ENCODE assay signal across 22 cellular contexts in the genomic region with DNA sequence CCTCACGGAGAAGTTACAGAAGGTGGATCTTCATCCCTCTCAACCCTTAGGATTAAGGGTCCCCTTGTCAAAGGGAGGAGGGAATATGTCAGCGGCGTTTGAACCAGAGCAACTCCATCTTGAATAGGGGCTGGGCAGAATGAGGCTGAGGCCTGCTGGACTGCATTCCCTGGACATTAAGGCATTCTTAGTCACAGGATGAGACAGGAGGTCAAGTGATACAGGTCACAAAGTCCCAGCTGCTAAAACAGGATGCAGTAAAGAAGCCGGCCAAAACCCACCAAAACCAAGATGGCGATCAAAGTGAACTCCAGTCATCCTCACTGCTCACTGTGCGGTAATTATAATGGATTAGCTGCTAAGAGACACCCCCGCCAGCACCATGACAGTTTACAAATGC. TPM values are rescaled to one million over a fixed set of nuclear protein-coding genes. Genes with fewer than 3 reads are reported as not detected.
"Had no signal": no experiment of that assay in that cellular context is flagged by ENCODE, and none has a peak within 500 bp of the region (broad histone marks: within the 10 kb centered on the region; RNA-seq: fewer than 3 reads in every experiment).

No MANE protein-coding gene starts in this region.

- H3K27ac ChIP-seq: cardiac muscle cell, colonic mucosa, gastroesophageal sphincter, hepatocyte, suprapubic skin, upper lobe of left lung, VCaP had no signal

- H3K36me3 Mint-ChIP-seq: natural killer cell treated with Interleukin-12 subunit alpha and Interleukin-12 subunit beta and Interleukin-15 and Interleukin-18, amount 100 ng/mL, for 72 hours; T-cell had no signal

- H3K4me3 Mint-ChIP-seq: activated CD8-positive, alpha-beta T cell treated with anti-CD3 and anti-CD28 coated beads for 36 hours; activated naive CD8-positive, alpha-beta T cell treated with anti-CD3 and anti-CD28 coated beads, Interleukin-2, amount 50 U/mL, for 24 hours; activated T-helper 1 cell treated with anti-CD3 and anti-CD28 coated beads, Interleukin-12 subunit alpha, Interleukin-12 subunit beta, Interleukin-2, Interleukin-4 antibody, amounts not matched to agents 30 ng/mL and 10 ng/mL and 1 ng/mL, durations not matched to agents 14 hours and 24 hours and 36 hours; natural killer cell treated with Interleukin-12 subunit alpha and Interleukin-12 subunit beta and Interleukin-15 and Interleukin-18, amount 100 ng/mL, for 72 hours; T-cell had no signal

- H3K4me1 ChIP-seq: colonic mucosa, gastroesophageal sphincter, suprapubic skin, upper lobe of left lung had no signal

- H3K4me1 Mint-ChIP-seq: activated naive CD8-positive, alpha-beta T cell treated with anti-CD3 and anti-CD28 coated beads, Interleukin-2, amount 50 U/mL, for 24 hours; T-cell had no signal

- H3K9me3 Mint-ChIP-seq: activated CD8-positive, alpha-beta T cell treated with anti-CD3 and anti-CD28 coated beads for 36 hours; activated naive CD8-positive, alpha-beta T cell treated with anti-CD3 and anti-CD28 coated beads, Interleukin-2, amount 50 U/mL, for 24 hours; activated T-helper 1 cell treated with anti-CD3 and anti-CD28 coated beads, Interleukin-12 subunit alpha, Interleukin-12 subunit beta, Interleukin-2, Interleukin-4 antibody, amounts not matched to agents 30 ng/mL and 10 ng/mL and 1 ng/mL, durations not matched to agents 14 hours and 24 hours and 36 hours; natural killer cell treated with Interleukin-12 subunit alpha and Interleukin-12 subunit beta and Interleukin-15 and Interleukin-18, amount 100 ng/mL, for 72 hours; T-cell had no signal

- DNase-seq: activated CD8-positive, alpha-beta memory T cell treated with anti-CD3 and anti-CD28 coated beads, Interleukin-2, amount 50 U/mL, for 48 hours; activated CD8-positive, alpha-beta T cell treated with anti-CD3 and anti-CD28 coated beads for 36 hours; activated naive CD4-positive, alpha-beta T cell treated with Interleukin-2 at 50 U/mL for 16 hours; activated naive CD8-positive, alpha-beta T cell treated with anti-CD3 and anti-CD28 coated beads, Interleukin-2, amount 50 U/mL, for 24 hours; colonic mucosa; effector CD8-positive, alpha-beta T cell; stimulated activated CD4-positive, alpha-beta T cell treated with anti-CD3 and anti-CD28 coated beads, Interleukin-2, amount 100 ng/mL, for 48 hours; stimulated activated naive CD8-positive, alpha-beta T cell treated with anti-CD3 and anti-CD28 coated beads, Interleukin-15, Interleukin-2, amounts not matched to agents 100 U/mL and 50 U/mL, for 24 hours; T-cell; T1000; upper lobe of left lung had no signal

- H3K27me3 Mint-ChIP-seq: natural killer cell treated with Interleukin-12 subunit alpha and Interleukin-12 subunit beta and Interleukin-15 and Interleukin-18, amount 100 ng/mL, for 72 hours had no signal

- H3K4me3 ChIP-seq: cardiac muscle cell, colonic mucosa, gastroesophageal sphincter, hepatocyte, suprapubic skin, upper lobe of left lung had no signal

- H3K27ac Mint-ChIP-seq: activated CD8-positive, alpha-beta T cell treated with anti-CD3 and anti-CD28 coated beads for 36 hours; activated naive CD8-positive, alpha-beta T cell treated with anti-CD3 and anti-CD28 coated beads, Interleukin-2, amount 50 U/mL, for 24 hours; activated T-helper 1 cell treated with anti-CD3 and anti-CD28 coated beads, Interleukin-12 subunit alpha, Interleukin-12 subunit beta, Interleukin-2, Interleukin-4 antibody, amounts not matched to agents 30 ng/mL and 10 ng/mL and 1 ng/mL, durations not matched to agents 14 hours and 24 hours and 36 hours; natural killer cell treated with Interleukin-12 subunit alpha and Interleukin-12 subunit beta and Interleukin-15 and Interleukin-18, amount 100 ng/mL, for 72 hours; T-cell had no signal

- H3K27me3 ChIP-seq: colonic mucosa, hepatocyte, upper lobe of left lung had no signal

- H3K9me3 ChIP-seq: colonic mucosa, gastroesophageal sphincter, suprapubic skin, upper lobe of left lung had no signal

- H3K36me3 ChIP-seq: cardiac muscle cell, colonic mucosa, gastroesophageal sphincter, suprapubic skin, upper lobe of left lung had no signal

- ATAC-seq: activated CD8-positive, alpha-beta T cell treated with anti-CD3 and anti-CD28 coated beads for 36 hours; activated naive CD8-positive, alpha-beta T cell treated with anti-CD3 and anti-CD28 coated beads, Interleukin-2, amount 50 U/mL, for 24 hours; gastroesophageal sphincter; natural killer cell treated with Interleukin-12 subunit alpha and Interleukin-12 subunit beta and Interleukin-15 and Interleukin-18, amount 100 ng/mL, for 72 hours; sciatic nerve; stimulated activated naive CD8-positive, alpha-beta T cell treated with anti-CD3 and anti-CD28 coated beads, Interleukin-15, Interleukin-2, amounts not matched to agents 100 U/mL and 50 U/mL, for 24 hours; T-cell had no signal

RNA-seq across cellular contexts. Expression of a gene that starts 36.7 kb away (rescaled TPM):
- total RNA-seq: activated CD8-positive, alpha-beta T cell treated with anti-CD3 and anti-CD28 coated beads for 36 hours; activated T-helper 1 cell treated with anti-CD3 and anti-CD28 coated beads, Interleukin-12 subunit alpha, Interleukin-12 subunit beta, Interleukin-2, Interleukin-4 antibody, amounts not matched to agents 30 ng/mL and 10 ng/mL and 1 ng/mL, durations not matched to agents 14 hours and 24 hours and 36 hours; hepatocyte; lung microvascular endothelial cell; natural killer cell treated with Interleukin-12 subunit alpha and Interleukin-12 subunit beta and Interleukin-15 and Interleukin-18, amount 100 ng/mL, for 72 hours; omental fat pad; pulmonary artery endothelial cell; sciatic nerve; suprapubic skin; T-cell had no signal
